Comparison of ENCODE assay signal across 1 cellular context in genomic region chr10:73785721-73786511, GRCh38.
TF ChIP-seq lines count a peak whose summit lies in the region.

No MANE protein-coding gene starts in this region.

TF ChIP-seq in K562, 482 proteins besides CTCF, POLR2A, EP300 and RAD21 (continued from another document and continues in another):
- peak; percentile 55 to 65 for TF ChIP-seq MNT (conservative IDR thresholded peaks at IDR 0.05)
- TF ChIP-seq NRF1 (conservative IDR thresholded peaks at IDR 0.05 in 1 of 2, IDR thresholded peaks at IDR 0.05 in 1 of 2), result peak; percentile 92 to 93
- peak; percentile 25; the same call in 1 of the 2 replicates for TF ChIP-seq ARID1B (IDR thresholded peaks at IDR 0.05)
- 0 out of 2 replicates have a peak, but pooled peaks have one; percentile 7 for TF ChIP-seq BCOR (IDR thresholded peaks at IDR 0.05)
- 0 out of 2 replicates have a peak, but pooled peaks have one; percentile 50 for TF ChIP-seq TOE1 (IDR thresholded peaks at IDR 0.05; ENCODE audit: borderline replicate concordance)
- no peak for TF ChIP-seq TOE1 (CRISPR knock-in tag; IDR thresholded peaks at IDR 0.05; ENCODE audit: borderline replicate concordance, low read depth)
- peak; percentile 23; the same call in 1 of the 2 replicates for TF ChIP-seq ATF3 (IDR thresholded peaks at IDR 0.05)
- TF ChIP-seq ATF3 (CRISPR knock-in tag; conservative IDR thresholded peaks at IDR 0.05), result no peak
- 0 out of 2 replicates have a peak, but pooled peaks have one; percentile 46 for TF ChIP-seq RERE (CRISPR knock-in tag; IDR thresholded peaks at IDR 0.05; ENCODE audit: borderline replicate concordance)
- TF ChIP-seq RBM17 (IDR thresholded peaks at IDR 0.05; ENCODE audit: borderline replicate concordance, low read depth, low read length), result no peak
- peak; percentile 53; the same call in 1 of the 2 replicates for TF ChIP-seq ARID4B (CRISPR knock-in tag; IDR thresholded peaks at IDR 0.05)
- peak; percentile 51 for TF ChIP-seq FIP1L1 (IDR thresholded peaks at IDR 0.05; ENCODE audit: low read depth, low read length, poor library complexity, severe bottlenecking)
- TF ChIP-seq EHMT2 (IDR thresholded peaks at IDR 0.05), result peak; percentile 89
- TF ChIP-seq ZNF740 (CRISPR knock-in tag; IDR thresholded peaks at IDR 0.05), result no peak; the same call in 1 of the 2 replicates
- TF ChIP-seq ZNF740 (tag; IDR thresholded peaks at IDR 0.05), result peak in 1 of 2 experiments; percentile 78; a peak in 2 of 4 replicates
- no peak for TF ChIP-seq RBM15 (IDR thresholded peaks at IDR 0.05; ENCODE audit: insufficient read depth, low read length)
- TF ChIP-seq ZNF175 (CRISPR knock-in tag; IDR thresholded peaks at IDR 0.05; ENCODE audit: low read depth), result 0 out of 2 replicates have a peak, but pooled peaks have one; percentile 28
- TF ChIP-seq ETS1 (conservative IDR thresholded peaks at IDR 0.05; ENCODE audit: control insufficient read depth, low read depth, low read length), result peak; percentile 71; the same call in 1 of the 2 replicates
- TF ChIP-seq FOXM1 (IDR thresholded peaks at IDR 0.05; ENCODE audit: low read depth), result no peak
- 0 out of 2 replicates have a peak, but pooled peaks have one; percentile 36 for TF ChIP-seq FOXM1 (CRISPR knock-in tag; IDR thresholded peaks at IDR 0.05; ENCODE audit: low read depth)
- no peak for TF ChIP-seq CBFA2T3 (IDR thresholded peaks at IDR 0.05)
- no peak for TF ChIP-seq ZNF436 (CRISPR knock-in tag; IDR thresholded peaks at IDR 0.05)
- no peak for TF ChIP-seq GATA2 (CRISPR knock-in tag; IDR thresholded peaks at IDR 0.05)
- TF ChIP-seq HDAC1 (IDR thresholded peaks at IDR 0.05), result peak in 1 of 2 experiments; percentile 82; a peak in 2 of 4 replicates
- TF ChIP-seq CUX1 (CRISPR knock-in tag; IDR thresholded peaks at IDR 0.05), result no peak
- TF ChIP-seq NFIC (IDR thresholded peaks at IDR 0.05), result no peak
- TF ChIP-seq ZNF280A (IDR thresholded peaks at IDR 0.05; ENCODE audit: low read depth, partially characterized antibody), result no peak
- TF ChIP-seq SMARCE1 (IDR thresholded peaks at IDR 0.05), result 0 out of 2 replicates have a peak, but pooled peaks have one; percentile 37
- TF ChIP-seq POLR2G (IDR thresholded peaks at IDR 0.05; ENCODE audit: low read depth, low read length), result peak; percentile 31; the same call in 1 of the 2 replicates
- no peak for TF ChIP-seq WHSC1 (IDR thresholded peaks at IDR 0.05; ENCODE audit: low read length)
- 0 out of 2 replicates have a peak, but pooled peaks have one; percentile 85 for TF ChIP-seq KAT7 (CRISPR knock-in tag; IDR thresholded peaks at IDR 0.05; ENCODE audit: borderline replicate concordance)
- no peak for TF ChIP-seq MYC (IDR thresholded peaks at IDR 0.05; ENCODE audit: low read depth, low read length)
- 0 out of 2 replicates have a peak, but pooled peaks have one; percentile 24 for TF ChIP-seq MYC (CRISPR knock-in tag; IDR thresholded peaks at IDR 0.05; ENCODE audit: borderline replicate concordance, low read depth)
